In the genomic region with DNA sequence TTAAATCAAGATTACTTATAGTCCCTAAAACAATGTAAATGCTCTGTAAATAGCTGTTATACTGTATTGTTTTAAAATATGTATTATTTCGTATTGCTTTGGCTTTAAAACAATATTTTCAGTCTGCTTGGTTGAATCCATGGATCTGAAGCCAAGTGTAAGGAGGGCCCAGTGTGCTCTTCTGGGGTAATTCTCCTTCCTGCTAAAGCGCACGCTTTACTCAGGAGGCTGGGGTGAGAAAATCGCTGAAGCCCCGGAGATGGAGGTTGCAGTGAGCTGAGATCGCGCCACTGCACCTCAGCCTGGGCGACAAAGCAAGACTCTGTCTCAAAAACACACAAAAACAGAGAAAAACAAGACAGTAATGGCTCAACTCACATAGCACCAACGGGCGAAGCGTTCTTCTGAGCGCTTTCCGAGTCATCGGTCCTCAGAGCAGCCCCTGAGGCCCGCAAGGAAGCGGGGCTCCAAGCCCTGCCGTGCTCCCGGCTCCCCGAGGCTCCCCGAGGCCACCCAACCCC, we compare ENCODE assay signal across 1 cellular context.
A peak's percentile ranks its signal among the peaks of the same experiment; 100 is the strongest.
TF ChIP-seq lines count a peak whose summit lies in the region.

No MANE protein-coding gene starts in this region.

TF ChIP-seq in HepG2, 621 proteins besides CTCF, POLR2A, EP300 and RAD21 (continued from another document and continues in another):
- no peak for TF ChIP-seq AKNA (CRISPR knock-in tag; IDR thresholded peaks at IDR 0.05; ENCODE audit: borderline replicate concordance)
- no peak for TF ChIP-seq ZNF883 (CRISPR knock-in tag; IDR thresholded peaks at IDR 0.05; ENCODE audit: not compliant biosample characterization)
- TF ChIP-seq, protein P1, sequence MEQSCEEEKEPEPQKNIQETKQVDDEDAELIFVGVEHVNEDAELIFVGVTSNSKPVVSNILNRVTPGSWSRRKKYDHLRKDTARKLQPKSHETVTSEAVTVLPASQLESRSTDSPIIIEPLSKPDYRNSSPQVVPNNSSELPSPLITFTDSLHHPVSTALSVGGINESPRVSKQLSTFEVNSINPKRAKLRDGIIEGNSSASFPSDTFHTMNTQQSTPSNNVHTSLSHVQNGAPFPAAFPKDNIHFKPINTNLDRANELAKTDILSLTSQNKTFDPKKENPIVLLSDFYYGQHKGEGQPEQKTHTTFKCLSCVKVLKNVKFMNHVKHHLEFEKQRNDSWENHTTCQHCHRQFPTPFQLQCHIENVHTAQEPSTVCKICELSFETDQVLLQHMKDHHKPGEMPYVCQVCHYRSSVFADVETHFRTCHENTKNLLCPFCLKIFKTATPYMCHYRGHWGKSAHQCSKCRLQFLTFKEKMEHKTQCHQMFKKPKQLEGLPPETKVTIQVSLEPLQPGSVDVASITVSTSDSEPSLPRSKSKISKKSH (CRISPR knock-in tag; IDR thresholded peaks at IDR 0.05; ENCODE audit: borderline replicate concordance), result 0 out of 2 replicates have a peak, but pooled peaks have one; percentile 4
- TF ChIP-seq RORA (CRISPR knock-in tag; IDR thresholded peaks at IDR 0.05), result peak; percentile 17; the same call in 1 of the 2 replicates
- TF ChIP-seq FIP1L1 (IDR thresholded peaks at IDR 0.05; ENCODE audit: borderline replicate concordance, insufficient read depth, low read depth, low read length), result no peak
- no peak for TF ChIP-seq ZZZ3 (CRISPR knock-in tag; IDR thresholded peaks at IDR 0.05; ENCODE audit: borderline replicate concordance)
- no peak for TF ChIP-seq FLYWCH1 (CRISPR knock-in tag; IDR thresholded peaks at IDR 0.05)
- TF ChIP-seq HNRNPUL1 (IDR thresholded peaks at IDR 0.05; ENCODE audit: low read depth, low read length), result no peak
- no peak for TF ChIP-seq ZNF746 (CRISPR knock-in tag; IDR thresholded peaks at IDR 0.05)
- TF ChIP-seq ZNF224 (CRISPR knock-in tag; IDR thresholded peaks at IDR 0.05), result no peak
- no peak for TF ChIP-seq TERF1 (CRISPR knock-in tag; IDR thresholded peaks at IDR 0.05)
- no peak for TF ChIP-seq FOSL1 (CRISPR knock-in tag; IDR thresholded peaks at IDR 0.05; ENCODE audit: borderline replicate concordance)
- no peak for TF ChIP-seq CENPT (CRISPR knock-in tag; IDR thresholded peaks at IDR 0.05; ENCODE audit: low read depth)
- no peak for TF ChIP-seq STAT6 (CRISPR knock-in tag; IDR thresholded peaks at IDR 0.05; ENCODE audit: borderline replicate concordance)
- TF ChIP-seq ZNF513 (CRISPR knock-in tag; conservative IDR thresholded peaks at IDR 0.05), result no peak
- TF ChIP-seq FOXM1 (CRISPR knock-in tag; IDR thresholded peaks at IDR 0.05), result no peak
- no peak for TF ChIP-seq TBX3 (IDR thresholded peaks at IDR 0.05; ENCODE audit: borderline replicate concordance)
- no peak for TF ChIP-seq AGO1 (IDR thresholded peaks at IDR 0.05; ENCODE audit: low read depth, low read length, poor library complexity, severe bottlenecking)
- no peak for TF ChIP-seq ZNF850 (CRISPR knock-in tag; conservative IDR thresholded peaks at IDR 0.05)
- TF ChIP-seq, protein P2, sequence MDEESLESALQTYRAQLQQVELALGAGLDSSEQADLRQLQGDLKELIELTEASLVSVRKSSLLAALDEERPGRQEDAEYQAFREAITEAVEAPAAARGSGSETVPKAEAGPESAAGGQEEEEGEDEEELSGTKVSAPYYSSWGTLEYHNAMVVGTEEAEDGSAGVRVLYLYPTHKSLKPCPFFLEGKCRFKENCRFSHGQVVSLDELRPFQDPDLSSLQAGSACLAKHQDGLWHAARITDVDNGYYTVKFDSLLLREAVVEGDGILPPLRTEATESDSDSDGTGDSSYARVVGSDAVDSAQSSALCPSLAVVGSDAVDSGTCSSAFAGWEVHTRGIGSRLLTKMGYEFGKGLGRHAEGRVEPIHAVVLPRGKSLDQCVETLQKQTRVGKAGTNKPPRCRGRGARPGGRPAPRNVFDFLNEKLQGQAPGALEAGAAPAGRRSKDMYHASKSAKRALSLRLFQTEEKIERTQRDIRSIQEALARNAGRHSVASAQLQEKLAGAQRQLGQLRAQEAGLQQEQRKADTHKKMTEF (CRISPR knock-in tag; IDR thresholded peaks at IDR 0.05), result peak; percentile 16; the same call in 1 of the 2 replicates
- TF ChIP-seq GABPB1 (CRISPR knock-in tag; IDR thresholded peaks at IDR 0.05), result no peak
- TF ChIP-seq SNAPC2 (CRISPR knock-in tag; IDR thresholded peaks at IDR 0.05), result no peak
- TF ChIP-seq SIN3A (IDR thresholded peaks at IDR 0.05; ENCODE audit: borderline replicate concordance, low read depth, low read length), result peak; percentile 45; the same call in 1 of the 2 replicates
- TF ChIP-seq ZNF546 (CRISPR knock-in tag; conservative IDR thresholded peaks at IDR 0.05), result no peak
- TF ChIP-seq FOXA1 (IDR thresholded peaks at IDR 0.05), result no peak
- TF ChIP-seq FOXA1 (CRISPR knock-in tag; IDR thresholded peaks at IDR 0.05), result no peak
- TF ChIP-seq ZNF891 (CRISPR knock-in tag; IDR thresholded peaks at IDR 0.05), result no peak
- no peak for TF ChIP-seq ZFP36L1 (CRISPR knock-in tag; IDR thresholded peaks at IDR 0.05)
- TF ChIP-seq CHD4 (IDR thresholded peaks at IDR 0.05; ENCODE audit: borderline replicate concordance, low read length), result no peak
- no peak for TF ChIP-seq TMF1 (CRISPR knock-in tag; IDR thresholded peaks at IDR 0.05; ENCODE audit: low read depth)
- no peak for TF ChIP-seq RBM22 (optimal IDR thresholded peaks at IDR 0.05; ENCODE audit: low read length)
- TF ChIP-seq KLF9 (CRISPR knock-in tag; IDR thresholded peaks at IDR 0.05; ENCODE audit: low read depth), result no peak
- TF ChIP-seq THAP7 (CRISPR knock-in tag; IDR thresholded peaks at IDR 0.05), result no peak
- TF ChIP-seq, protein P3, sequence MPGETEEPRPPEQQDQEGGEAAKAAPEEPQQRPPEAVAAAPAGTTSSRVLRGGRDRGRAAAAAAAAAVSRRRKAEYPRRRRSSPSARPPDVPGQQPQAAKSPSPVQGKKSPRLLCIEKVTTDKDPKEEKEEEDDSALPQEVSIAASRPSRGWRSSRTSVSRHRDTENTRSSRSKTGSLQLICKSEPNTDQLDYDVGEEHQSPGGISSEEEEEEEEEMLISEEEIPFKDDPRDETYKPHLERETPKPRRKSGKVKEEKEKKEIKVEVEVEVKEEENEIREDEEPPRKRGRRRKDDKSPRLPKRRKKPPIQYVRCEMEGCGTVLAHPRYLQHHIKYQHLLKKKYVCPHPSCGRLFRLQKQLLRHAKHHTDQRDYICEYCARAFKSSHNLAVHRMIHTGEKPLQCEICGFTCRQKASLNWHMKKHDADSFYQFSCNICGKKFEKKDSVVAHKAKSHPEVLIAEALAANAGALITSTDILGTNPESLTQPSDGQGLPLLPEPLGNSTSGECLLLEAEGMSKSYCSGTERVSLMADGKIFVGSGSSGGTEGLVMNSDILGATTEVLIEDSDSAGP (CRISPR knock-in tag; IDR thresholded peaks at IDR 0.05; ENCODE audit: borderline replicate concordance), result no peak
- TF ChIP-seq NFKBIZ (CRISPR knock-in tag; IDR thresholded peaks at IDR 0.05), result no peak
